Comparison of ENCODE assay signal across 12 cellular contexts in the genomic region with DNA sequence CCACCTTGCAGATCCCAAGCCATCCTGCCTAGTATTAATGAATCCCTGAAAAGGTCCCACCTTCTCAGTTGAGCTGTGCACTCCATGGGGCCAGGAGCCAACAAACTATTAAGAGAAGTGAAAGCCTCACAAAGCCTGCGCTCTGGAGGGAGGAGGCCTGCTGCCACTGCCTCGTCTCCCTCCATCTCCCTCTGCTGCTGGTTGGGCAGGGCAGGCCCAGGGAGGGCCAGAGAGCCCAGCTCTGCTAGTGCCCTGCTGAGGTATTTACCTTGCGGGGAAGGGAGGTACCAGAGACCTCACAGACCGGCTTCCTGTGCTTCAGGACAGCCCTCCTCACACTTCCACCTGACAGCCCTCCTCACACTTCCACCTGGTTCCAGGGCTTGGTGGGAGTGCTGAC.
"Had no signal": no experiment of that assay in that cellular context is flagged by ENCODE, and none has a peak within 500 bp of the region (broad histone marks: within the 10 kb centered on the region; RNA-seq: fewer than 3 reads in every experiment).

No MANE protein-coding gene starts in this region.

- H3K36me3 ChIP-seq: esophagus muscularis mucosa, sigmoid colon, suprapubic skin, upper lobe of right lung had no signal

- ATAC-seq: activated CD4-positive, CD25-positive, alpha-beta regulatory T cell treated with anti-CD3 and anti-CD28 coated beads, Interleukin-2, amount 50 U/mL, for 24 hours; natural killer cell; stimulated activated naive CD8-positive, alpha-beta T cell treated with anti-CD3 and anti-CD28 coated beads, Interleukin-15, Interleukin-2, amounts not matched to agents 100 U/mL and 50 U/mL, for 24 hours; upper lobe of right lung had no signal

- H3K36me3 Mint-ChIP-seq: activated CD4-positive, alpha-beta memory T cell treated with anti-CD3 and anti-CD28 coated beads for 36 hours; natural killer cell had no signal

- H3K9me3 Mint-ChIP-seq: activated CD4-positive, alpha-beta memory T cell treated with anti-CD3 and anti-CD28 coated beads for 36 hours; natural killer cell had no signal

- H3K27ac ChIP-seq: esophagus muscularis mucosa, sigmoid colon, suprapubic skin, upper lobe of right lung had no signal

- H3K9me3 ChIP-seq: esophagus muscularis mucosa, sigmoid colon, suprapubic skin, upper lobe of right lung had no signal

- H3K27ac Mint-ChIP-seq: activated CD4-positive, alpha-beta memory T cell treated with anti-CD3 and anti-CD28 coated beads for 36 hours; natural killer cell had no signal

- H3K4me3 ChIP-seq: esophagus muscularis mucosa, sigmoid colon, suprapubic skin, upper lobe of right lung had no signal

- DNase-seq: activated CD4-positive, alpha-beta memory T cell treated with anti-CD3 and anti-CD28 coated beads for 36 hours; activated gamma-delta T cell treated with Interleukin-2 at 50 U/mL for 16 hours; activated T-cell treated with anti-CD3 and anti-CD28 coated beads, Interleukin-2, amount 50 U/mL, for 48 hours; aorta; natural killer cell; sigmoid colon; stimulated activated CD4-positive, alpha-beta T cell treated with anti-CD3 and anti-CD28 coated beads, Interleukin-12 subunit alpha, Interleukin-12 subunit beta, amount 100 ng/mL, for 4 hours; stimulated activated naive CD8-positive, alpha-beta T cell treated with anti-CD3 and anti-CD28 coated beads, Interleukin-15, Interleukin-2, amounts not matched to agents 100 U/mL and 50 U/mL, for 24 hours; upper lobe of right lung had no signal

- H3K27me3 Mint-ChIP-seq: activated CD4-positive, alpha-beta memory T cell treated with anti-CD3 and anti-CD28 coated beads for 36 hours had no signal

- H3K27me3 ChIP-seq: esophagus muscularis mucosa, sigmoid colon, suprapubic skin, upper lobe of right lung had no signal

- H3K4me1 Mint-ChIP-seq: natural killer cell had no signal

- H3K4me3 Mint-ChIP-seq: activated CD4-positive, alpha-beta memory T cell treated with anti-CD3 and anti-CD28 coated beads for 36 hours; natural killer cell had no signal
